ENCODE assay signal across 8 cellular contexts in the genomic region with DNA sequence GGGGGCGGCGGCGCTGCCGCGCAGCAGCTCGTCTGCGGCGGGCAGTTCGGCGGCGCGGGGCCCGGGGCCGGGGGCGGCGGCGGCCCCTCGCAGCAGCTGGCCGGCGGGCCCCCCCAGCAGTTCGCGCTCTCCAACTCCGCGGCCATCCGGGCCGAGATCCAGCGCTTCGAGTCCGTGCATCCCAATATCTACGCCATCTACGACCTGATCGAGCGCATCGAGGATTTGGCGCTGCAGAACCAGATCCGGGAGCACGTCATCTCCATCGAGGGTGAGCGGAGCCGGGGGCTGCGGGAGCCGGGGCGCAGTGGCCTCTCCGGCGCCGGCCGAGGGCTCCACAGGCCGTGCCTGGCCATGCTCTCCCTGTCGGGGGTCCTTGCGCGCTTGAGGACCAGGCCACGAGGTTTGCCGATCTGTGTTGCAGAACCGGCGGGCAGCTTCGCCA. TPM values are rescaled to one million over a fixed set of nuclear protein-coding genes. Genes with fewer than 3 reads are reported as not detected.
DNase-seq lines count a peak whose midpoint lies in the region; ATAC-seq, FAIRE-seq and TF ChIP-seq lines count a peak whose summit lies in the region.

No MANE protein-coding gene starts in this region.

- peak overlapping the region; percentile 62 for H2AFZ ChIP-seq in osteoblast (ENCODE audit: low read length)

- TF ChIP-seq POLR2A in GM12891 (IDR thresholded peaks at IDR 0.05; ENCODE audit: low read depth, low read length) (no peak), esophagus squamous epithelium (IDR thresholded peaks at IDR 0.05) (no peak)

- 1% methylated on average over 34 of the region's 56 CpGs; no CpG with 5 or more reads in 1 of the 2 donors for WGBS in esophagus squamous epithelium, 2 donors

- H3K4me3 ChIP-seq in WERI-Rb-1 (ENCODE audit: low read depth, low read length) (peak overlapping the region; percentile 87), esophagus squamous epithelium (peak overlapping the region; percentile 41 to 94 (median 64)), osteoblast (ENCODE audit: insufficient read depth, low read length) (peak overlapping the region; percentile 91)

- H3K79me2 ChIP-seq in osteoblast (ENCODE audit: insufficient read depth, low read length), result peaks cover 62% of the 10 kb centered on the region

- H3K4me2 ChIP-seq in osteoblast (ENCODE audit: insufficient read depth, low read length), result peak overlapping the region; percentile 79

- H3K27ac ChIP-seq in WERI-Rb-1 (peak overlapping the region; percentile 96), esophagus squamous epithelium (peak overlapping the region; percentile 67 to 93 (median 84)), osteoblast (ENCODE audit: low read depth, low read length) (peak overlapping the region; percentile 79)

- H3K9me3 ChIP-seq in WERI-Rb-1 (ENCODE audit: severe bottlenecking) (no peaks in the 10 kb centered on the region), esophagus squamous epithelium (no peaks in the 10 kb centered on the region), osteoblast (ENCODE audit: low read depth, low read length) (no peaks in the 10 kb centered on the region)

- DNase-seq in ACHN (peak; percentile 63), GM12891 (ENCODE audit: insufficient read length, low spot score) (no peak), WERI-Rb-1 (no peak), esophagus squamous epithelium (lab: John Stamatoyannopoulos, UW) (no peak), osteoblast (ENCODE audit: insufficient read length, low spot score, missing footprints) (peak; percentile 94), SKM-1 treated with dmso at 0.1 percent for 144 hours (lab: John Stamatoyannopoulos, UW; ENCODE audit: unreplicated experiment) (no peak)

- peaks cover 29% of the 10 kb centered on the region for H4K20me1 ChIP-seq in osteoblast (ENCODE audit: insufficient read depth, low read length)

- H3K27me3 ChIP-seq in WERI-Rb-1 (ENCODE audit: insufficient read depth, low read depth, severe bottlenecking), result no peaks in the 10 kb centered on the region
- no peaks in the 10 kb centered on the region for H3K27me3 ChIP-seq in esophagus squamous epithelium
- no peaks in the 10 kb centered on the region for H3K27me3 ChIP-seq in osteoblast (ENCODE audit: insufficient read depth, low read length)

- in situ Hi-C loops in ACHN (cut with HindIII; ENCODE audit: low pct_ligation_motif_present, low pct_unique_long_range_greater_than_20kb, low sequenced_read_pairs), result loop anchor here (5.0 kb wide), 1 partner anchor 60 kb away; no protein-coding TSS in a partner anchor

- peaks cover 40 to 81% (median 51%) of the 10 kb centered on the region in 3 donors for H3K4me1 ChIP-seq in esophagus squamous epithelium
- H3K4me1 ChIP-seq in osteoblast (ENCODE audit: insufficient read depth, low read length), result peaks cover 42% of the 10 kb centered on the region

- TF ChIP-seq CTCF in WERI-Rb-1 (IDR thresholded peaks at IDR 0.05; ENCODE audit: low read depth, low read length) (no peak), esophagus squamous epithelium (IDR thresholded peaks at IDR 0.05) (no peak), osteoblast (IDR thresholded peaks at IDR 0.05; ENCODE audit: extremely low read depth, low read depth, low read length) (no peak)

- peak; percentile 26 for FAIRE-seq in GM12891 (lab: Jason Lieb, UNC)

- H3K36me3 ChIP-seq in WERI-Rb-1, result peaks cover 32% of the 10 kb centered on the region
- H3K36me3 ChIP-seq in esophagus squamous epithelium, result no peaks in the 10 kb centered on the region
- peaks cover 2% of the 10 kb centered on the region for H3K36me3 ChIP-seq in osteoblast (ENCODE audit: insufficient read depth, low read length)

- ATAC-seq in GM18517 (IDR thresholded peaks at IDR 0.05; ENCODE audit: unreplicated experiment) (no peak), GM21528 (IDR thresholded peaks at IDR 0.05; ENCODE audit: low FRiP score, unreplicated experiment) (no peak)

- intact Hi-C loops in esophagus squamous epithelium (cut with DNase I), result no loop called here

TF ChIP-seq in GM12891, 5 proteins besides CTCF, POLR2A, EP300 and RAD21:
- no peak for TF ChIP-seq POLR2AphosphoS5 (IDR thresholded peaks at IDR 0.05; ENCODE audit: low read depth, low read length)
- no peak for TF ChIP-seq TAF1 (IDR thresholded peaks at IDR 0.05; ENCODE audit: low read depth, low read length)
- TF ChIP-seq SPI1 (IDR thresholded peaks at IDR 0.05; ENCODE audit: low read depth, low read length), result no peak
- no peak for TF ChIP-seq POU2F2 (IDR thresholded peaks at IDR 0.05; ENCODE audit: low read depth, low read length)
- TF ChIP-seq PAX5 (IDR thresholded peaks at IDR 0.05; ENCODE audit: insufficient read depth, low read length, severe bottlenecking), result no peak

RNA-seq across cellular contexts. Expression of a gene that starts 0.5 kb away (rescaled TPM):
- polyA plus RNA-seq in GM12891 (2012; ENCODE audit: low read depth, missing spikeins), result 21.4 TPM
- total RNA-seq in esophagus squamous epithelium (100 to 1,000 TPM in 1 of 4 donors, 10 to 100 TPM in 3; 68.6 to 100 (median 72.2) TPM), osteoblast (39.8 and 45.7 TPM in 2 replicates)

RNA-seq across cellular contexts. Expression of a gene that starts 3.5 kb away (rescaled TPM):
- 39.5 TPM for polyA plus RNA-seq in GM12891 (2012; ENCODE audit: low read depth, missing spikeins)
- total RNA-seq in esophagus squamous epithelium (10 to 100 TPM; 28.4 to 51.0 (median 35.2) TPM), osteoblast (17.4 and 18.1 TPM in 2 replicates)

RNA-seq across cellular contexts. Expression of a gene that starts 6.2 kb away (rescaled TPM):
- 58.3 TPM for polyA plus RNA-seq in GM12891 (2012; ENCODE audit: low read depth, missing spikeins)
- total RNA-seq in esophagus squamous epithelium (10 to 100 TPM; 43.0 to 83.6 (median 75.9) TPM), osteoblast (87.6 and 95.2 TPM in 2 replicates)

RNA-seq across cellular contexts. Expression of a gene that starts 27.4 kb away (rescaled TPM):
- polyA plus RNA-seq in GM12891 (2012; ENCODE audit: low read depth, missing spikeins), result 34.9 TPM
- total RNA-seq in esophagus squamous epithelium (10 to 100 TPM; 39.8 to 53.7 (median 45.0) TPM), osteoblast (52.2 and 61.5 TPM in 2 replicates)

RNA-seq across cellular contexts. Expression of a gene that starts 29.1 kb away (rescaled TPM):
- 14.4 TPM for polyA plus RNA-seq in GM12891 (2012; ENCODE audit: low read depth, missing spikeins)
- total RNA-seq in esophagus squamous epithelium (10 to 100 TPM in 2 of 4 donors, 1 to 10 TPM in 2; 3.8 to 12.9 (median 8.6) TPM), osteoblast (15.9 and 17.0 TPM in 2 replicates)

Comparison
In these comparisons a context has a peak if more than half of its experiments do, and no peak if none do; other contexts are left out.
1. DNase-seq: peak in ACHN (single experiment) and osteoblast (single experiment); none in GM12891 (single experiment), WERI-Rb-1 (single experiment), esophagus squamous epithelium (single experiment) and SKM-1 treated with dmso at 0.1 percent for 144 hours (single experiment).
2. Peak in every context shown above with its lines, with median percentiles within 50 percentile points of each other: H3K27ac ChIP-seq and H3K4me3 ChIP-seq.